ENCODE assay signal across 8 cellular contexts in the genomic region with DNA sequence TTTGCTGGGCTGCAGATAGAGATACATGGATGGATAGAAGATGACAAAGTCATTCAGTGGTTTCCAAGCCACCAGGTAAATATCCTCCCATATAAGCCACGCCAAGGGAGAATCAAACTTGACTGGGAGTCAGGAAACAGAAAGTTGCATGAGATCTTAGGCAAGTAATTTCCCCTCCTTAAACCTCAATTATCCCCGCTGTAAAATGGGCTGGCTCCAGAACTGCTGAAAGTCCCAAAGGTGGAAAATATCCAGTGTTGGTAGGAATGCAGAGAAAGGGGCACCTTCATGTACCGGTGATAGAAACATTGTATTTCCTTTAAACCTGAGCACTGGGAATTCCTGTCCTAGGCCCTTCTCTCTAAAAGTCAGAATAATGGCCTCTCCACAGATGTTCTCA. TPM values are rescaled to one million over a fixed set of nuclear protein-coding genes. Genes with fewer than 3 reads are reported as not detected.
A peak's percentile ranks its signal among the peaks of the same experiment; 100 is the strongest.
DNase-seq lines count a peak whose midpoint lies in the region; ATAC-seq, FAIRE-seq and TF ChIP-seq lines count a peak whose summit lies in the region.
"Not testable (repeated sequence)": the region's sequence is repeated elsewhere in the genome, so short reads cannot be mapped to it uniquely, and the experiment has no call there.
"Had no signal": no experiment of that assay in that cellular context is flagged by ENCODE, and none has a peak within 500 bp of the region (broad histone marks: within the 10 kb centered on the region; RNA-seq: fewer than 3 reads in every experiment).

No MANE protein-coding gene starts in this region.

- not testable (repeated sequence) for H3K9me1 ChIP-seq in K562 (ENCODE audit: control insufficient read depth, insufficient read depth, low read length)

- H3K27ac ChIP-seq in CD4-positive, alpha-beta T cell (ENCODE audit: low read depth, low read length); K562 (ENCODE audit: extremely low read depth, low read depth, low read length); HepG2 (ENCODE audit: extremely low read length, insufficient read depth, low read length): not testable (repeated sequence)
- peak overlapping the region; percentile 83 for H3K27ac ChIP-seq in psoas muscle

- H3K27me3 Mint-ChIP-seq in CD4-positive, alpha-beta T cell; neural crest cell (ENCODE audit: low read depth): not testable (repeated sequence)

- not testable (repeated sequence) for H3K27ac Mint-ChIP-seq in CD4-positive, alpha-beta T cell; neural crest cell (ENCODE audit: unreplicated experiment)

- TF ChIP-seq POLR2A in K562 (conservative IDR thresholded peaks at IDR 0.05); HepG2 (IDR thresholded peaks at IDR 0.05; ENCODE audit: insufficient read depth in 1 of 2, low read depth in 2 of 2, low read length in 2 of 2): not testable (repeated sequence)

- not testable (repeated sequence) for H4K20me1 ChIP-seq in K562 (replicated peaks; ENCODE audit: control insufficient read depth, insufficient read depth, low read length); HepG2 (ENCODE audit: insufficient read depth, low read length)

- H3K36me3 ChIP-seq in K562 (ENCODE audit: control insufficient read depth, insufficient read depth, low read length); HepG2 (replicated peaks in 1 of 2; ENCODE audit: control insufficient read depth in 1 of 2, insufficient read depth in 2 of 2, low read length in 2 of 2); psoas muscle (ENCODE audit: insufficient read depth in 1 of 2, low read depth in 1 of 2): not testable (repeated sequence)

- not testable (repeated sequence) for TF ChIP-seq EP300 in K562 (IDR thresholded peaks at IDR 0.05; ENCODE audit: low read length); HepG2 (IDR thresholded peaks at IDR 0.05; ENCODE audit: low read depth in 2 of 2, low read length in 2 of 2); HepG2 (CRISPR knock-in tag; IDR thresholded peaks at IDR 0.05; ENCODE audit: borderline replicate concordance)

- not testable (repeated sequence) for H3K9me3 ChIP-seq in CD4-positive, alpha-beta T cell (ENCODE audit: control insufficient read depth, low read length); K562 (replicated peaks; ENCODE audit: control insufficient read depth, insufficient read depth, low read depth, low read length); HepG2 (ENCODE audit: low read length); psoas muscle

- not testable (repeated sequence) for H3K9me3 Mint-ChIP-seq in CD4-positive, alpha-beta T cell; neural crest cell

- not testable (repeated sequence) for H3K4me1 Mint-ChIP-seq in CD4-positive, alpha-beta T cell (ENCODE audit: low read depth); neural crest cell

- not testable (repeated sequence) for DNase-seq in CD4-positive, alpha-beta T cell; K562 (ENCODE audit: extremely low read depth in 1 of 4, low spot score in 3 of 4); HepG2 (ENCODE audit: low spot score); neural crest cell (ENCODE audit: low read depth, low spot score); psoas muscle

- not testable (repeated sequence) for H3K4me3 ChIP-seq in K562; HepG2 (replicated peaks in 1 of 3; ENCODE audit: insufficient read depth in 1 of 3, low read depth in 2 of 3, low read length in 3 of 3); psoas muscle

- not testable (repeated sequence) for H2AFZ ChIP-seq in K562 (ENCODE audit: low read depth, low read length); HepG2 (ENCODE audit: low read length)

- POLR2A ChIA-PET in CD4-positive, alpha-beta T cell (lab: Charles Lee); K562 (lab: Yijun Ruan, JAX); HepG2 (lab: Yijun Ruan, JAX): not testable (repeated sequence)

- FAIRE-seq in K562 (lab: Jason Lieb, UNC); HepG2 (lab: Jason Lieb, UNC): not testable (repeated sequence)

- not testable (repeated sequence) for TF ChIP-seq CTCF in CD4-positive, alpha-beta T cell (IDR thresholded peaks at IDR 0.05); K562 (IDR thresholded peaks at IDR 0.05 in 2 of 3, conservative IDR thresholded peaks at IDR 0.05 in 1 of 3; ENCODE audit: insufficient read depth in 2 of 3, low read depth in 1 of 3, low read length in 3 of 3); HepG2 (CRISPR knock-in tag; IDR thresholded peaks at IDR 0.05); neural crest cell (conservative IDR thresholded peaks at IDR 0.05); psoas muscle (IDR thresholded peaks at IDR 0.05)

- H3K4me3 Mint-ChIP-seq in CD4-positive, alpha-beta T cell: peak overlapping the region; percentile 43
- peak overlapping the region; percentile 54 for H3K4me3 Mint-ChIP-seq in neural crest cell

- in situ Hi-C loops in K562 (cut with MboI): loop anchor here (5.0 kb wide), 1 partner anchor 80 kb away; no protein-coding TSS in a partner anchor
- in situ Hi-C loops in HepG2 (cut with HindIII; ENCODE audit: extremely low pct_ligation_motif_present, low pct_unique_long_range_greater_than_20kb): not testable (repeated sequence)

- ATAC-seq in CD4-positive, alpha-beta T cell (ENCODE audit: poor library complexity); K562; HepG2; psoas muscle: not testable (repeated sequence)

- CTCF ChIA-PET in CD4-positive, alpha-beta T cell (lab: Charles Lee); K562 (lab: Yijun Ruan, JAX; ENCODE audit: low intra/inter-chr PET ratio); HepG2 (lab: Yijun Ruan, JAX; ENCODE audit: low intra/inter-chr PET ratio, low total read pairs): not testable (repeated sequence)

- H3K36me3 Mint-ChIP-seq in CD4-positive, alpha-beta T cell (ENCODE audit: low read depth); neural crest cell (ENCODE audit: low read depth): not testable (repeated sequence)

- intact Hi-C loops in CD4-positive, alpha-beta T cell (cut with DNase I, micrococcal nuclease); K562 (cut with micrococcal nuclease); HepG2 (cut with micrococcal nuclease; ENCODE audit: unreplicated experiment): not testable (repeated sequence)
- intact Hi-C loops in psoas muscle (cut with DNase I): loop anchor here in 1 of 2 donors (10.0 kb wide), 1 partner anchor 188 kb away; no protein-coding TSS in a partner anchor

- H3K4me2 ChIP-seq in K562 (ENCODE audit: insufficient read depth, low read length); HepG2 (ENCODE audit: low read depth, low read length): not testable (repeated sequence)

- not testable (repeated sequence) for TF ChIP-seq RAD21 in K562 (CRISPR knock-in tag; conservative IDR thresholded peaks at IDR 0.05 in 1 of 2, IDR thresholded peaks at IDR 0.05 in 1 of 2); HepG2 (CRISPR knock-in tag; IDR thresholded peaks at IDR 0.05)

- not testable (repeated sequence) for BruUV-seq in K562 (replicated peaks; lab: Mats Ljungman, UMichigan); HepG2 (replicated peaks; lab: Mats Ljungman, UMichigan)

- H3K9ac ChIP-seq in K562 (ENCODE audit: insufficient read depth in 1 of 2, low read depth in 2 of 2, low read length in 2 of 2); HepG2 (ENCODE audit: insufficient read depth, low read depth, low read length): not testable (repeated sequence)

- H3K79me2 ChIP-seq in K562 (ENCODE audit: control insufficient read depth, insufficient read depth, low read length) (peaks cover 19% of the 10 kb centered on the region), HepG2 (ENCODE audit: insufficient read depth, low read length) (peaks cover 15% of the 10 kb centered on the region)

- peaks cover 7 to 17% of the 10 kb centered on the region in 2 experiments; a peak in 4 of 5 replicates for H3K4me1 ChIP-seq in K562 (replicated peaks in 1 of 2; ENCODE audit: control insufficient read depth in 2 of 2, insufficient read depth in 2 of 2, low read length in 2 of 2)
- peaks cover 38% of the 10 kb centered on the region for H3K4me1 ChIP-seq in HepG2 (ENCODE audit: insufficient read depth, low read length)
- peaks cover 14% of the 10 kb centered on the region for H3K4me1 ChIP-seq in psoas muscle

- WGBS in K562 (ENCODE audit: insufficient coverage, low coverage, missing lambda C conversion rate): 93% methylated on average over 3 of the region's 3 CpGs
- 93% methylated on average over 3 of the region's 3 CpGs for WGBS in HepG2 (ENCODE audit: low lambda C conversion rate)
- 92 to 97% (median 95%) methylated on average over 3 of the region's 3 CpGs for WGBS in psoas muscle, 3 donors

- not testable (repeated sequence) for H3K27me3 ChIP-seq in CD4-positive, alpha-beta T cell (ENCODE audit: control insufficient read depth, insufficient read depth, low read length); K562 (ENCODE audit: control insufficient read depth in 2 of 2, insufficient read depth in 2 of 2, low read length in 2 of 2); HepG2 (ENCODE audit: control insufficient read depth in 1 of 2, insufficient read depth in 2 of 2, low read length in 2 of 2); psoas muscle (ENCODE audit: insufficient read depth in 3 of 3, low read length in 2 of 3)

RNA-seq across cellular contexts. Expression of a gene that starts 5.4 kb away (rescaled TPM):
- 10 to 100 TPM; 20.6 to 22.6 TPM for total RNA-seq in CD4-positive, alpha-beta T cell
- 43.6 and 59.1 TPM in 2 replicates for total RNA-seq in K562 (2011; cell fraction: chromatin; rRNA removed; ENCODE audit: low replicate concordance)
- total RNA-seq in K562 (2011; cell fraction: nucleolus; rRNA removed): 40.1 and 50.7 TPM in 2 replicates
- 31.7 and 32.9 TPM in 2 replicates for total RNA-seq in K562 (2011; cell fraction: nucleoplasm; rRNA removed)
- total RNA-seq in K562 (2014; rRNA removed) (34.5 and 48.7 TPM in 2 replicates), K562 (2014; rRNA removed; fragmentation: Illumina TruSeq; extraction: Trizol) (15.4 and 17.2 TPM in 2 replicates), K562 (2015; rRNA removed; fragmentation: Illumina TruSeq; extraction: Trizol) (30.9 and 32.3 TPM in 2 replicates), K562 (2021) (39.0 and 40.0 TPM in 2 replicates), HepG2 (2016; rRNA removed; fragmentation: Illumina TruSeq; extraction: Trizol) (29.8 and 31.0 TPM in 2 replicates), neural crest cell (27.4 and 27.7 TPM in 2 replicates), psoas muscle (10 to 100 TPM in 3 of 4 donors, 1 to 10 TPM in 1; 9.1 to 18.0 (median 16.7) TPM)
- polyA plus RNA-seq in K562 (2011; rRNA removed) (36.1 and 37.5 TPM in 2 replicates), K562 (2014; fragmentation: Illumina TruSeq; extraction: Trizol) (31.2 and 39.2 TPM in 2 replicates), K562 (2014; fragmentation: Nextera tagmentation; extraction: Ambion mirVana) (1 to 10 TPM in 1 of 2 experiments, under 1 TPM in 1; 0.73 to 1.6 TPM), K562 (2014; rRNA removed) (58.0 and 58.3 TPM in 2 replicates), HepG2 (2011; rRNA removed) (25.4 and 30.1 TPM in 2 replicates), psoas muscle (10 to 100 TPM; 10.8 to 65.8 (median 24.1) TPM)
- 49.9 and 152 TPM in 2 replicates for polyA plus RNA-seq in K562 (2011; cell fraction: cytosol; rRNA removed)
- 19.7 and 24.6 TPM in 2 replicates for polyA plus RNA-seq in K562 (2011; cell fraction: nucleus; rRNA removed)
- polyA plus RNA-seq in K562 (2012): 27.5 and 34.3 TPM in 2 replicates
- 17.2 and 25.7 TPM in 2 replicates for polyA minus RNA-seq in K562 (2011; rRNA and poly(A)+ RNA removed)
- 17.5 and 19.7 TPM in 2 replicates for polyA minus RNA-seq in K562 (2011; cell fraction: cytosol; rRNA and poly(A)+ RNA removed)
- polyA minus RNA-seq in K562 (2011; cell fraction: nucleus; rRNA and poly(A)+ RNA removed): 18.7 and 23.8 TPM in 2 replicates
- total RNA-seq in HepG2 (2016; cell fraction: cytosol; rRNA removed; fragmentation: Illumina TruSeq; extraction: Trizol; ENCODE audit: low read depth): 5.0 and 5.1 TPM in 2 replicates
- total RNA-seq in HepG2 (2016; cell fraction: insoluble cytoplasmic fraction; rRNA removed; fragmentation: Illumina TruSeq; extraction: Trizol): 27.9 and 29.1 TPM in 2 replicates
- 14.7 and 15.1 TPM in 2 replicates for total RNA-seq in HepG2 (2016; cell fraction: membrane; rRNA removed; fragmentation: Illumina TruSeq; extraction: Trizol)
- 13.3 and 14.3 TPM in 2 replicates for total RNA-seq in HepG2 (2016; cell fraction: nucleus; rRNA removed; fragmentation: Illumina TruSeq; extraction: Trizol)
- 33.9 and 64.2 TPM in 2 replicates for polyA plus RNA-seq in HepG2 (2011; cell fraction: cytosol; rRNA removed)
- polyA plus RNA-seq in HepG2 (2011; cell fraction: nucleus; rRNA removed): 25.5 and 25.6 TPM in 2 replicates
- 16.3 and 19.0 TPM in 2 replicates for polyA plus RNA-seq in HepG2 (2012)
- 3.8 and 4.0 TPM in 2 replicates for polyA plus RNA-seq in HepG2 (2016; cell fraction: cytosol; fragmentation: Illumina TruSeq; extraction: Trizol; ENCODE audit: low read depth)
- polyA plus RNA-seq in HepG2 (2016; cell fraction: insoluble cytoplasmic fraction; fragmentation: Illumina TruSeq; extraction: Trizol; ENCODE audit: low read depth): 32.7 and 37.0 TPM in 2 replicates
- polyA plus RNA-seq in HepG2 (2016; cell fraction: membrane; fragmentation: Illumina TruSeq; extraction: Trizol; ENCODE audit: low read depth): 9.8 and 10.5 TPM in 2 replicates
- 21.4 and 22.6 TPM in 2 replicates for polyA plus RNA-seq in HepG2 (2016; cell fraction: nucleus; fragmentation: Illumina TruSeq; extraction: Trizol; ENCODE audit: insufficient read depth, low read depth)
- polyA minus RNA-seq in HepG2 (2011; rRNA and poly(A)+ RNA removed; ENCODE audit: low replicate concordance): 23.0 and 26.3 TPM in 2 replicates
- polyA minus RNA-seq in HepG2 (2011; cell fraction: cytosol; rRNA and poly(A)+ RNA removed): 12.8 and 16.6 TPM in 2 replicates
- polyA minus RNA-seq in HepG2 (2011; cell fraction: nucleus; rRNA and poly(A)+ RNA removed): 11.3 and 13.7 TPM in 2 replicates

RNA-seq across cellular contexts. Expression of a gene that starts 43.1 kb away (rescaled TPM):
- under 1 TPM; 0.28 to 0.44 TPM for total RNA-seq in CD4-positive, alpha-beta T cell
- total RNA-seq in K562 (2011; cell fraction: chromatin; rRNA removed; ENCODE audit: low replicate concordance): 0.83 and 2.0 TPM in 2 replicates
- 1.6 and 2.0 TPM in 2 replicates for total RNA-seq in K562 (2011; cell fraction: nucleolus; rRNA removed)
- 1.4 and 1.5 TPM in 2 replicates for total RNA-seq in K562 (2011; cell fraction: nucleoplasm; rRNA removed)
- total RNA-seq in K562 (2014; rRNA removed): 0.09 and 0.29 TPM in 2 replicates
- not detected in 2 replicates for total RNA-seq in K562 (2014; rRNA removed; fragmentation: Illumina TruSeq; extraction: Trizol)
- 0.15 and 0.18 TPM in 2 replicates for total RNA-seq in K562 (2015; rRNA removed; fragmentation: Illumina TruSeq; extraction: Trizol)
- total RNA-seq in K562 (2021): 0.16 and 0.20 TPM in 2 replicates
- polyA plus RNA-seq in K562 (2011; rRNA removed): 0.20 TPM in 2 replicates
- polyA plus RNA-seq in K562 (2011; cell fraction: cytosol; rRNA removed): 0.19 and 0.86 TPM in 2 replicates
- polyA plus RNA-seq in K562 (2011; cell fraction: nucleus; rRNA removed): 0.65 and 0.77 TPM in 2 replicates
- 0.26 and 1.3 TPM in 2 replicates for polyA plus RNA-seq in K562 (2012)
- polyA plus RNA-seq in K562 (2014; fragmentation: Illumina TruSeq; extraction: Trizol): 0.11 TPM in 1 of 2 replicates, not detected in the other
- polyA plus RNA-seq in K562 (2014; fragmentation: Nextera tagmentation; extraction: Ambion mirVana): not detected
- polyA plus RNA-seq in K562 (2014; rRNA removed): 0.22 TPM in 1 of 2 replicates, not detected in the other
- 0.07 and 0.15 TPM in 2 replicates for polyA minus RNA-seq in K562 (2011; rRNA and poly(A)+ RNA removed)
- polyA minus RNA-seq in K562 (2011; cell fraction: cytosol; rRNA and poly(A)+ RNA removed): not detected in 2 replicates
- polyA minus RNA-seq in K562 (2011; cell fraction: nucleus; rRNA and poly(A)+ RNA removed): 0.44 and 0.67 TPM in 2 replicates
- total RNA-seq in HepG2 (2016; rRNA removed; fragmentation: Illumina TruSeq; extraction: Trizol): 0.20 TPM in 1 of 2 replicates, not detected in the other
- total RNA-seq in HepG2 (2016; cell fraction: cytosol; rRNA removed; fragmentation: Illumina TruSeq; extraction: Trizol; ENCODE audit: low read depth): 0.30 TPM in 1 of 2 replicates, not detected in the other
- 0.35 TPM in 1 of 2 replicates, not detected in the other for total RNA-seq in HepG2 (2016; cell fraction: insoluble cytoplasmic fraction; rRNA removed; fragmentation: Illumina TruSeq; extraction: Trizol)
- 0.12 and 0.41 TPM in 2 replicates for total RNA-seq in HepG2 (2016; cell fraction: membrane; rRNA removed; fragmentation: Illumina TruSeq; extraction: Trizol)
- 0.19 and 0.34 TPM in 2 replicates for total RNA-seq in HepG2 (2016; cell fraction: nucleus; rRNA removed; fragmentation: Illumina TruSeq; extraction: Trizol)
- polyA plus RNA-seq in HepG2 (2011; rRNA removed): 0.73 and 1.2 TPM in 2 replicates
- polyA plus RNA-seq in HepG2 (2011; cell fraction: cytosol; rRNA removed): 0.59 and 1.3 TPM in 2 replicates
- 2.0 and 2.8 TPM in 2 replicates for polyA plus RNA-seq in HepG2 (2011; cell fraction: nucleus; rRNA removed)
- polyA plus RNA-seq in HepG2 (2012): 0.43 and 1.1 TPM in 2 replicates
- polyA plus RNA-seq in HepG2 (2016; cell fraction: cytosol; fragmentation: Illumina TruSeq; extraction: Trizol; ENCODE audit: low read depth): 0.08 and 0.16 TPM in 2 replicates
- polyA plus RNA-seq in HepG2 (2016; cell fraction: insoluble cytoplasmic fraction; fragmentation: Illumina TruSeq; extraction: Trizol; ENCODE audit: low read depth): not detected in 2 replicates
- polyA plus RNA-seq in HepG2 (2016; cell fraction: membrane; fragmentation: Illumina TruSeq; extraction: Trizol; ENCODE audit: low read depth): 0.21 TPM in 1 of 2 replicates, not detected in the other
- 0.53 TPM in 1 of 2 replicates, not detected in the other for polyA plus RNA-seq in HepG2 (2016; cell fraction: nucleus; fragmentation: Illumina TruSeq; extraction: Trizol; ENCODE audit: insufficient read depth, low read depth)
- 1.0 and 1.7 TPM in 2 replicates for polyA minus RNA-seq in HepG2 (2011; rRNA and poly(A)+ RNA removed; ENCODE audit: low replicate concordance)
- polyA minus RNA-seq in HepG2 (2011; cell fraction: cytosol; rRNA and poly(A)+ RNA removed): not detected in 2 replicates
- polyA minus RNA-seq in HepG2 (2011; cell fraction: nucleus; rRNA and poly(A)+ RNA removed): 1.3 and 1.6 TPM in 2 replicates
- total RNA-seq in neural crest cell: 5.3 and 7.8 TPM in 2 replicates
- total RNA-seq in psoas muscle: under 1 TPM in 2 of 4 donors, not detected in 2; 0.22 to 0.34 TPM
- under 1 TPM; 0.07 to 0.20 (median 0.08) TPM for polyA plus RNA-seq in psoas muscle
- total RNA-seq: Daoy had no signal
- polyA plus RNA-seq: CD14-positive monocyte; CD4-positive, alpha-beta memory T cell had no signal
